In genomic region chr3:110974902-110975301, GRCh38 we compare ENCODE assay signal across 19 cellular contexts.
"Had no signal": no experiment of that assay in that cellular context is flagged by ENCODE, and none has a peak within 500 bp of the region (broad histone marks: within the 10 kb centered on the region; RNA-seq: fewer than 3 reads in every experiment).

No MANE protein-coding gene starts in this region.

- H3K27me3 ChIP-seq: foreskin keratinocyte, hepatocyte, stomach, transverse colon had no signal

- DNase-seq: effector memory CD4-positive, alpha-beta T cell; foreskin keratinocyte; head of caudate nucleus; left colon; left ventricle myocardium superior; mesendoderm; naive B cell; occipital lobe; stimulated activated CD4-positive, alpha-beta T cell treated with anti-CD3 and anti-CD28 coated beads, Interleukin-12 subunit alpha, Interleukin-12 subunit beta, amount 100 ng/mL, for 4 hours; stimulated activated naive CD4-positive, alpha-beta T cell; stomach; substantia nigra; transverse colon had no signal

- H2AFZ ChIP-seq: hepatocyte, parathyroid adenoma had no signal

- H3K9ac ChIP-seq: parathyroid adenoma had no signal

- H3K4me2 ChIP-seq: hepatocyte had no signal

- ATAC-seq: esophagus mucosa, foreskin keratinocyte, left colon, left ventricle myocardium superior, sciatic nerve had no signal

- H3K36me3 ChIP-seq: stomach, thoracic aorta, transverse colon had no signal

- H3K4me1 ChIP-seq: foreskin keratinocyte, parathyroid adenoma, stomach, transverse colon had no signal

- H3K79me2 ChIP-seq: hepatocyte, parathyroid adenoma had no signal

- H3K4me3 ChIP-seq: hepatocyte, skin epidermis, stomach, thoracic aorta, transverse colon had no signal

- H3K27ac ChIP-seq: foreskin keratinocyte, hepatocyte, parathyroid adenoma, skin epidermis, stomach, thoracic aorta, transverse colon had no signal
